1 cellular context compared by ENCODE assay signal in the genomic region with DNA sequence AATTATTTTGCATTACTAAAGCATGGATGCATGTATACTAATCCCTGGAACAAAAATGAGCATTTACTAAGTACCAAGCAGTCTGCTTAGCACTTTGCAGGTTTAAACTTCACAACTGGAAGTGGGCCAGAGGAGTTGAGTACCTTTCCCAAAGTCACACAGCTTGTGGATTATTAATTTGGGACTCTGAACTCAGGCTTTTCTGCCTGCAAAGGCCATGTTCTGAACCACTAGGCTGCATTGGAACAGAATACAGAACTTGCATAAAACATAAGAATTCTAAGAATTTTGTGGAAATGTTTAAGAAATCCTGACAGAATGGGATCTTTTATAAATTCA.
TF ChIP-seq lines count a peak whose summit lies in the region.

No MANE protein-coding gene starts in this region.

TF ChIP-seq in A549, 52 proteins besides CTCF, POLR2A, EP300 and RAD21 (continued from another document):
- no peak for TF ChIP-seq ESRRA (IDR thresholded peaks at IDR 0.05; ENCODE audit: borderline replicate concordance, low read length)
- TF ChIP-seq HOXB5 (CRISPR knock-in tag; IDR thresholded peaks at IDR 0.05) = 0 out of 2 replicates have a peak, but pooled peaks have one; percentile 26
- TF ChIP-seq RFX5 (IDR thresholded peaks at IDR 0.05) = no peak
- TF ChIP-seq SMC3 (IDR thresholded peaks at IDR 0.05) = no peak; the same call in 2 of the 3 replicates
- TF ChIP-seq FOSL2 (IDR thresholded peaks at IDR 0.05) = 0 out of 2 replicates have a peak, but pooled peaks have one; percentile 13
- no peak for TF ChIP-seq FOSL2 (CRISPR knock-in tag; IDR thresholded peaks at IDR 0.05)
